33 cellular contexts compared by ENCODE assay signal in genomic region chr4:162509333-162509732, GRCh38.
"Had no signal": no experiment of that assay in that cellular context is flagged by ENCODE, and none has a peak within 500 bp of the region (broad histone marks: within the 10 kb centered on the region; RNA-seq: fewer than 3 reads in every experiment).

No MANE protein-coding gene starts in this region.

- H3K9me3 ChIP-seq: adrenal gland, ascending aorta, body of pancreas, breast epithelium had no signal

- H3K27me3 ChIP-seq: adrenal gland, ascending aorta, body of pancreas, brain microvascular endothelial cell, breast epithelium, cardiac muscle cell had no signal

- H3K4me1 ChIP-seq: adrenal gland, ascending aorta, body of pancreas, breast epithelium had no signal

- ATAC-seq: activated naive CD4-positive, alpha-beta T cell treated with anti-CD3 and anti-CD28 coated beads, Interleukin-2, amount 50 U/mL, for 72 hours; activated naive CD8-positive, alpha-beta T cell treated with anti-CD3 and anti-CD28 coated beads, Interleukin-2, amount 50 U/mL, for 24 hours; activated T-cell treated with anti-CD3 and anti-CD28 coated beads, Interleukin-2, amount 50 U/mL, for 4 hours; activated T-cell treated with anti-CD3 and anti-CD28 coated beads, Interleukin-2, amount 50 U/mL, for 72 hours; activated T-helper 17 cell treated with anti-CD3 and anti-CD28 coated beads, Interleukin-2, amount 50 U/mL, for 72 hours; body of pancreas had no signal

- DNase-seq: activated effector memory CD4-positive, alpha-beta T cell treated with anti-CD3 and anti-CD28 coated beads, Interleukin-2, amount 50 U/mL, for 16 hours; activated effector memory CD4-positive, alpha-beta T cell treated with Interleukin-2 at 50 U/mL for 16 hours; activated gamma-delta T cell; activated gamma-delta T cell treated with Interleukin-2 at 50 U/mL for 16 hours; activated naive CD4-positive, alpha-beta T cell; activated naive CD4-positive, alpha-beta T cell treated with anti-CD3 and anti-CD28 coated beads for 36 hours; activated naive CD4-positive, alpha-beta T cell treated with anti-CD3 and anti-CD28 coated beads, Interleukin-2, amount 10 ng/mL, durations not matched to agents 7 days and 5 days; activated naive CD4-positive, alpha-beta T cell treated with anti-CD3 and anti-CD28 coated beads, Interleukin-2, amount 50 U/mL, for 16 hours; activated naive CD4-positive, alpha-beta T cell treated with Interleukin-2 at 50 U/mL for 16 hours; activated naive CD8-positive, alpha-beta T cell treated with anti-CD3 and anti-CD28 coated beads for 36 hours; activated naive CD8-positive, alpha-beta T cell treated with anti-CD3 and anti-CD28 coated beads, Interleukin-2, amount 10 ng/mL, durations not matched to agents 7 days and 5 days; activated naive CD8-positive, alpha-beta T cell treated with anti-CD3 and anti-CD28 coated beads, Interleukin-2, amount 50 U/mL, for 24 hours; activated T-cell treated with anti-CD3 and anti-CD28 coated beads, Interleukin-2, amount 50 U/mL, for 4 hours; activated T-cell treated with anti-CD3 and anti-CD28 coated beads, Interleukin-2, amount 50 U/mL, for 48 hours; activated T-cell treated with anti-CD3 and anti-CD28 coated beads, Interleukin-2, amount 50 U/mL, for 72 hours; adrenal gland; amniotic stem cell; amygdala; anterior cingulate cortex; aorta; body of pancreas; brain microvascular endothelial cell; caudate nucleus; central memory CD4-positive, alpha-beta T cell; cerebellar nuclear complex had no signal

- H3K36me3 ChIP-seq: adrenal gland, ascending aorta, brain microvascular endothelial cell, breast epithelium, cardiac muscle cell had no signal

- H3K4me3 ChIP-seq: adrenal gland, ascending aorta, body of pancreas, breast epithelium, cardiac muscle cell had no signal

- H3K27ac ChIP-seq: adrenal gland, ascending aorta, body of pancreas, brain microvascular endothelial cell, breast epithelium had no signal

- FAIRE-seq: astrocyte, bronchial epithelial cell, colon had no signal
